13 cellular contexts compared by ENCODE assay signal in genomic region chr10:90865400-90865799, GRCh38. TPM values are rescaled to one million over a fixed set of nuclear protein-coding genes. Genes with fewer than 3 reads are reported as not detected.
A peak's percentile ranks its signal among the peaks of the same experiment; 100 is the strongest.
DNase-seq lines count a peak whose midpoint lies in the region; TF ChIP-seq lines count a peak whose summit lies in the region.
"Had no signal": no experiment of that assay in that cellular context is flagged by ENCODE, and none has a peak within 500 bp of the region (broad histone marks: within the 10 kb centered on the region; RNA-seq: fewer than 3 reads in every experiment).

No MANE protein-coding gene starts in this region.

- CTCF ChIA-PET in RWPE1 (lab: Yijun Ruan, JAX) = interaction anchor here (0.6 to 2.1 kb wide), 17 partner anchors 14 to 1089 kb away, joined by 3 to 12 read pairs (median 3); no protein-coding TSS in a partner anchor

- no peak overlapping the region for H3K4me3 ChIP-seq in fibroblast of the aortic adventitia (ENCODE audit: low read depth, low read length)
- H3K4me3 ChIP-seq: thyroid gland had no signal

- DNase-seq in AG08395 (ENCODE audit: low spot score) = peak; percentile 27
- DNase-seq in RWPE1 (ENCODE audit: low spot score) = no peak
- peak; percentile 56 for DNase-seq in fibroblast of the aortic adventitia (ENCODE audit: low read depth)
- no peak for DNase-seq in NCI-H2171 treated with DMSO at 0.1 percent for 48 hours (lab: John Stamatoyannopoulos, UW)
- no peak for DNase-seq in activated effector memory CD4-positive, alpha-beta T cell treated with Interleukin-2 at 50 U/mL for 16 hours
- no peak for DNase-seq in nucleus accumbens (lab: John Stamatoyannopoulos, UW)
- no peak for DNase-seq in activated CD4-positive, alpha-beta T cell treated with anti-CD3 and anti-CD28 coated beads, Interleukin-2, amount 50 U/mL, for 48 hours
- DNase-seq: activated effector memory CD4-positive, alpha-beta T cell treated with anti-CD3 and anti-CD28 coated beads, Interleukin-2, amount 50 U/mL, for 16 hours; NCI-H2171; stimulated activated CD4-positive, alpha-beta T cell treated with anti-CD3 and anti-CD28 coated beads, Interleukin-1b, Interleukin-23, amount 100 ng/mL, for 48 hours; T-helper 9 cell; thyroid gland had no signal

- H3K27ac ChIP-seq in RWPE1 = no peak overlapping the region
- H3K27ac ChIP-seq: thyroid gland had no signal

- POLR2A ChIA-PET in RWPE1 (lab: Yijun Ruan, JAX; ENCODE audit: low non-redundant PET) = no interaction called here

- TF ChIP-seq CTCF in GM12872 (IDR thresholded peaks at IDR 0.05; ENCODE audit: insufficient read depth, low read depth, low read length) = peak; percentile 40; the same call in 2 of the 3 replicates
- TF ChIP-seq CTCF in RWPE1 (conservative IDR thresholded peaks at IDR 0.05; ENCODE audit: low read depth) = peak; percentile 26; the same call in 1 of the 2 replicates
- TF ChIP-seq CTCF in fibroblast of the aortic adventitia (IDR thresholded peaks at IDR 0.05; ENCODE audit: insufficient read depth, low read length) = peak; percentile 51

RNA-seq across cellular contexts. Expression of gene RPP30, which starts 6.4 kb away (rescaled TPM):
- total RNA-seq in fibroblast of the aortic adventitia (ENCODE audit: low replicate concordance) = 19.3 and 61.4 TPM in 2 replicates

RNA-seq across cellular contexts. Expression of gene HTR7, which starts 7.6 kb away (rescaled TPM):
- 0.25 and 4.6 TPM in 2 replicates for total RNA-seq in fibroblast of the aortic adventitia (ENCODE audit: low replicate concordance)

RNA-seq across cellular contexts. Expression of gene ANKRD1, which starts 55.5 kb away (rescaled TPM):
- 1.4 and 4.9 TPM in 2 replicates for total RNA-seq in fibroblast of the aortic adventitia (ENCODE audit: low replicate concordance)

Comparison
In these comparisons a context has a peak if more than half of its experiments do, and no peak if none do; other contexts are left out.
1. DNase-seq: peak in AG08395 (single experiment) and fibroblast of the aortic adventitia (single experiment); none in RWPE1 (single experiment), NCI-H2171 treated with DMSO at 0.1 percent for 48 hours (single experiment), activated effector memory CD4-positive, alpha-beta T cell treated with Interleukin-2 at 50 U/mL for 16 hours (single experiment), nucleus accumbens (0 of 56) and activated CD4-positive, alpha-beta T cell treated with anti-CD3 and anti-CD28 coated beads, Interleukin-2, amount 50 U/mL, for 48 hours (0 of 2).
2. Peak in every context shown above with its lines, with median percentiles within 50 percentile points of each other: CTCF ChIP-seq.